Comparison of ENCODE assay signal across 8 cellular contexts in the genomic region with DNA sequence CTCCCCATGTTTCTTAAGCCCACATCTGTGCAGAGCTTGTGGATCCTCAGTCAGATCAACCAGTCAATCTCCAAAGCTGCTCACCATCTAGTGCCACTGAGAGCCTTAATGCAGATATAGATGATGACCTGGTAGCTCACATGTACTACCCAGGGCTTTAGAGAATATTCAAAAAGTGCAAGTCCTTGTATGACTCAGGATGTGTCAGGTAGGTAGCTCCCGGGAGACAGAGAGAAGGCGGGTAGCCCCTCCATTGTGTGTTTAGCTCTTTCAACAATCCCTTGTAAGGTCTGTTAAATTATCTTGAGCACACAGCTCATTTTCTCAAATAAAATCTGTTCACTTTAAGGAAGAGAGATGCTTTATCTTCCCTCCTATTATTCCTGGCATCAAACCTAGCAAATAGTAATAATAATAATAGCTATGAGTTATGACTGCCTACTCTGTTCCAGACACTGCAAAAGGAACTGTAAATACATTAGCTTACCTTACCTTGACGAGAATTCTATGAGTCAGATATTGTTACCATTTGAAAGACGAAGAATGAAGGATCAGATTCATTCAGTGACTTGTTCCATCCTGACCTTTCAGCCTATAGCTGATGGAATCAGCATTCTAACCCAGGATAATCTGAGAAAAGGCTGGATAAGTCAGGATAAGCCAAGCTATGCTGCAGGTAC. TPM values are rescaled to one million over a fixed set of nuclear protein-coding genes. Genes with fewer than 3 reads are reported as not detected.
DNase-seq lines count a peak whose midpoint lies in the region; ATAC-seq and TF ChIP-seq lines count a peak whose summit lies in the region.

No MANE protein-coding gene starts in this region.

- no TSS peak for BruUV-seq in Calu3 (replicated peaks; lab: Mats Ljungman, UMichigan)

- H3K27ac Mint-ChIP-seq in activated CD4-positive, alpha-beta T cell treated with anti-CD3 and anti-CD28 coated beads, Interleukin-2, amount 10 ng/mL, durations not matched to agents 7 days and 5 days: peak overlapping the region; percentile 87
- peak overlapping the region; percentile 86 to 93 for H3K27ac Mint-ChIP-seq in natural killer cell treated with Interleukin-12 subunit alpha and Interleukin-12 subunit beta and Interleukin-15 and Interleukin-18, amount 100 ng/mL, for 72 hours
- H3K27ac Mint-ChIP-seq in WTC11: no peak overlapping the region
- H3K27ac Mint-ChIP-seq in Calu3 (ENCODE audit: unreplicated experiment): no peak overlapping the region

- H3K4me1 Mint-ChIP-seq in activated CD4-positive, alpha-beta T cell treated with anti-CD3 and anti-CD28 coated beads, Interleukin-2, amount 10 ng/mL, durations not matched to agents 7 days and 5 days: peaks cover 33% of the 10 kb centered on the region
- peaks cover 42 to 56% of the 10 kb centered on the region in 2 donors for H3K4me1 Mint-ChIP-seq in natural killer cell treated with Interleukin-12 subunit alpha and Interleukin-12 subunit beta and Interleukin-15 and Interleukin-18, amount 100 ng/mL, for 72 hours (ENCODE audit: low read depth in 2 of 2)
- H3K4me1 Mint-ChIP-seq in WTC11 (peaks cover 15% of the 10 kb centered on the region), Calu3 (ENCODE audit: low read depth, unreplicated experiment) (no peaks in the 10 kb centered on the region)

- ATAC-seq in GM21737 (IDR thresholded peaks at IDR 0.05; ENCODE audit: unreplicated experiment): peak; percentile 51
- peak; percentile 16 to 73 for ATAC-seq in natural killer cell treated with Interleukin-12 subunit alpha and Interleukin-12 subunit beta and Interleukin-15 and Interleukin-18, amount 100 ng/mL, for 72 hours
- no peak for ATAC-seq in WTC11

- peaks cover 2% of the 10 kb centered on the region for H3K36me3 Mint-ChIP-seq in activated CD4-positive, alpha-beta T cell treated with anti-CD3 and anti-CD28 coated beads, Interleukin-2, amount 10 ng/mL, durations not matched to agents 7 days and 5 days (ENCODE audit: low read depth)
- no peaks in the 10 kb centered on the region for H3K36me3 Mint-ChIP-seq in natural killer cell treated with Interleukin-12 subunit alpha and Interleukin-12 subunit beta and Interleukin-15 and Interleukin-18, amount 100 ng/mL, for 72 hours
- H3K36me3 Mint-ChIP-seq in WTC11 (no peaks in the 10 kb centered on the region), Calu3 (ENCODE audit: insufficient read depth, unreplicated experiment) (no peaks in the 10 kb centered on the region)

- DNase-seq in activated CD4-positive, alpha-beta T cell treated with anti-CD3 and anti-CD28 coated beads, Interleukin-2, amount 10 ng/mL, durations not matched to agents 7 days and 5 days: no peak
- DNase-seq in activated CD4-positive, alpha-beta T cell treated with anti-CD3 and anti-CD28 coated beads, Interleukin-2, amount 50 U/mL, for 4 hours: no peak
- DNase-seq in HT1080 (ENCODE audit: low read depth) (peak; percentile 25), WTC11 (ENCODE audit: low spot score) (no peak), Calu3 (no peak), dermis blood vessel endothelial cell (no peak)
- no peak for DNase-seq in natural killer cell treated with Interleukin-12 subunit alpha and Interleukin-12 subunit beta and Interleukin-15 and Interleukin-18, amount 100 ng/mL, for 72 hours (ENCODE audit: low spot score)

- intact Hi-C loops in Calu3 (cut with micrococcal nuclease; ENCODE audit: unreplicated experiment): no loop called here

- TF ChIP-seq CTCF in WTC11 (IDR thresholded peaks at IDR 0.05) (no peak), Calu3 (IDR thresholded peaks at IDR 0.05; ENCODE audit: unreplicated experiment) (no peak)

- CTCF ChIA-PET in activated CD4-positive, alpha-beta T cell treated with anti-CD3 and anti-CD28 coated beads, Interleukin-2, amount 10 ng/mL, durations not matched to agents 7 days and 5 days (lab: Charles Lee): interaction anchor here (0.9 to 2.8 kb wide), 11 partner anchors 8 to 108 kb away, joined by 3 to 10 read pairs (median 5); no protein-coding TSS in a partner anchor
- CTCF ChIA-PET in WTC11 (lab: Charles Lee) (interaction anchor here (0.6 to 2.3 kb wide), 7 partner anchors 10 to 108 kb away, joined by 3 to 10 read pairs (median 3); no protein-coding TSS in a partner anchor), Calu3 (lab: Charles Lee) (interaction anchor here (0.7 kb wide), 1 partner anchor 16 kb away, joined by 3 read pairs; no protein-coding TSS in a partner anchor)

- POLR2A ChIA-PET in activated CD4-positive, alpha-beta T cell treated with anti-CD3 and anti-CD28 coated beads, Interleukin-2, amount 10 ng/mL, durations not matched to agents 7 days and 5 days (lab: Charles Lee): no interaction called here
- POLR2A ChIA-PET in WTC11 (lab: Charles Lee): no interaction called here

- no peaks in the 10 kb centered on the region for H3K27me3 Mint-ChIP-seq in activated CD4-positive, alpha-beta T cell treated with anti-CD3 and anti-CD28 coated beads, Interleukin-2, amount 10 ng/mL, durations not matched to agents 7 days and 5 days
- H3K27me3 Mint-ChIP-seq in natural killer cell treated with Interleukin-12 subunit alpha and Interleukin-12 subunit beta and Interleukin-15 and Interleukin-18, amount 100 ng/mL, for 72 hours: no peaks in the 10 kb centered on the region
- peaks cover 6% of the 10 kb centered on the region; the same call in 1 of the 2 replicates for H3K27me3 Mint-ChIP-seq in WTC11 (ENCODE audit: low read depth)
- peaks cover 93% of the 10 kb centered on the region for H3K27me3 Mint-ChIP-seq in Calu3 (ENCODE audit: unreplicated experiment)

- peaks cover 9% of the 10 kb centered on the region for H3K9me3 Mint-ChIP-seq in activated CD4-positive, alpha-beta T cell treated with anti-CD3 and anti-CD28 coated beads, Interleukin-2, amount 10 ng/mL, durations not matched to agents 7 days and 5 days
- H3K9me3 Mint-ChIP-seq in natural killer cell treated with Interleukin-12 subunit alpha and Interleukin-12 subunit beta and Interleukin-15 and Interleukin-18, amount 100 ng/mL, for 72 hours: no peaks in the 10 kb centered on the region
- H3K9me3 Mint-ChIP-seq in WTC11 (0 out of 2 replicates have a peak, but pooled peaks cover 2% of the 10 kb centered on the region), Calu3 (ENCODE audit: low read depth, unreplicated experiment) (no peaks in the 10 kb centered on the region)

- H3K4me3 Mint-ChIP-seq in activated CD4-positive, alpha-beta T cell treated with anti-CD3 and anti-CD28 coated beads, Interleukin-2, amount 10 ng/mL, durations not matched to agents 7 days and 5 days: peak overlapping the region; percentile 31
- H3K4me3 Mint-ChIP-seq in natural killer cell treated with Interleukin-12 subunit alpha and Interleukin-12 subunit beta and Interleukin-15 and Interleukin-18, amount 100 ng/mL, for 72 hours: peak overlapping the region; percentile 75
- H3K4me3 Mint-ChIP-seq in WTC11: no peak overlapping the region
- no peak overlapping the region for H3K4me3 Mint-ChIP-seq in Calu3 (ENCODE audit: low read depth, unreplicated experiment)

TF ChIP-seq in WTC11, 78 proteins besides CTCF, POLR2A, EP300 and RAD21 (continues in another document):
- TF ChIP-seq TP53 (CRISPR knock-in tag; IDR thresholded peaks at IDR 0.05): no peak
- TF ChIP-seq, protein P1, sequence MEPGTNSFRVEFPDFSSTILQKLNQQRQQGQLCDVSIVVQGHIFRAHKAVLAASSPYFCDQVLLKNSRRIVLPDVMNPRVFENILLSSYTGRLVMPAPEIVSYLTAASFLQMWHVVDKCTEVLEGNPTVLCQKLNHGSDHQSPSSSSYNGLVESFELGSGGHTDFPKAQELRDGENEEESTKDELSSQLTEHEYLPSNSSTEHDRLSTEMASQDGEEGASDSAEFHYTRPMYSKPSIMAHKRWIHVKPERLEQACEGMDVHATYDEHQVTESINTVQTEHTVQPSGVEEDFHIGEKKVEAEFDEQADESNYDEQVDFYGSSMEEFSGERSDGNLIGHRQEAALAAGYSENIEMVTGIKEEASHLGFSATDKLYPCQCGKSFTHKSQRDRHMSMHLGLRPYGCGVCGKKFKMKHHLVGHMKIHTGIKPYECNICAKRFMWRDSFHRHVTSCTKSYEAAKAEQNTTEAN (CRISPR knock-in tag; IDR thresholded peaks at IDR 0.05): no peak
- TF ChIP-seq ZNF263 (CRISPR knock-in tag; IDR thresholded peaks at IDR 0.05; ENCODE audit: low read depth): no peak
- no peak for TF ChIP-seq ZNF121 (CRISPR knock-in tag; IDR thresholded peaks at IDR 0.05)
- TF ChIP-seq, protein P2, sequence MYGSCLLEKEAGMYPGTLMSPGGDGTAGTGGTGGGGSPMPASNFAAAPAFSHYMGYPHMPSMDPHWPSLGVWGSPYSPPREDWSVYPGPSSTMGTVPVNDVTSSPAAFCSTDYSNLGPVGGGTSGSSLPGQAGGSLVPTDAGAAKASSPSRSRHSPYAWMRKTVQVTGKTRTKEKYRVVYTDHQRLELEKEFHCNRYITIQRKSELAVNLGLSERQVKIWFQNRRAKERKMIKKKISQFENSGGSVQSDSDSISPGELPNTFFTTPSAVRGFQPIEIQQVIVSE (CRISPR knock-in tag; IDR thresholded peaks at IDR 0.05; ENCODE audit: borderline replicate concordance): no peak
- TF ChIP-seq, protein P3, sequence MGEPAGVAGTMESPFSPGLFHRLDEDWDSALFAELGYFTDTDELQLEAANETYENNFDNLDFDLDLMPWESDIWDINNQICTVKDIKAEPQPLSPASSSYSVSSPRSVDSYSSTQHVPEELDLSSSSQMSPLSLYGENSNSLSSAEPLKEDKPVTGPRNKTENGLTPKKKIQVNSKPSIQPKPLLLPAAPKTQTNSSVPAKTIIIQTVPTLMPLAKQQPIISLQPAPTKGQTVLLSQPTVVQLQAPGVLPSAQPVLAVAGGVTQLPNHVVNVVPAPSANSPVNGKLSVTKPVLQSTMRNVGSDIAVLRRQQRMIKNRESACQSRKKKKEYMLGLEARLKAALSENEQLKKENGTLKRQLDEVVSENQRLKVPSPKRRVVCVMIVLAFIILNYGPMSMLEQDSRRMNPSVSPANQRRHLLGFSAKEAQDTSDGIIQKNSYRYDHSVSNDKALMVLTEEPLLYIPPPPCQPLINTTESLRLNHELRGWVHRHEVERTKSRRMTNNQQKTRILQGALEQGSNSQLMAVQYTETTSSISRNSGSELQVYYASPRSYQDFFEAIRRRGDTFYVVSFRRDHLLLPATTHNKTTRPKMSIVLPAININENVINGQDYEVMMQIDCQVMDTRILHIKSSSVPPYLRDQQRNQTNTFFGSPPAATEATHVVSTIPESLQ (CRISPR knock-in tag; IDR thresholded peaks at IDR 0.05): no peak

RNA-seq across cellular contexts. Expression of a gene that starts 57.6 kb away (rescaled TPM):
- 100 to 1,000 TPM; 290 to 332 TPM for total RNA-seq in activated CD4-positive, alpha-beta T cell treated with anti-CD3 and anti-CD28 coated beads, Interleukin-2, amount 10 ng/mL, durations not matched to agents 7 days and 5 days
- 3.2 TPM in 2 replicates for total RNA-seq in HT1080 (2014; rRNA removed; shearing (Covaris generic))
- polyA plus RNA-seq in HT1080 (2015; cell fraction: cytosol; rRNA removed): 2.5 and 3.8 TPM in 2 replicates
- 5.4 and 5.8 TPM in 2 replicates for polyA plus RNA-seq in HT1080 (2015; cell fraction: nucleus; rRNA removed)
- total RNA-seq in natural killer cell treated with Interleukin-12 subunit alpha and Interleukin-12 subunit beta and Interleukin-15 and Interleukin-18, amount 100 ng/mL, for 72 hours: 1,000 to 10,000 TPM in 1 of 2 donors, 100 to 1,000 TPM in 1; 942 to 1,190 TPM
- total RNA-seq in WTC11 (2021) (194 to 266 TPM (median 261 TPM) in 3 replicates), Calu3 (2022) (0.07 and 0.17 TPM in 2 replicates), dermis blood vessel endothelial cell (111 and 140 TPM in 2 replicates)

Comparison
In these comparisons a context has a peak if more than half of its experiments do, and no peak if none do; other contexts are left out.
1. H3K27ac Mint-ChIP-seq: peak in activated CD4-positive, alpha-beta T cell treated with anti-CD3 and anti-CD28 coated beads, Interleukin-2, amount 10 ng/mL, durations not matched to agents 7 days and 5 days (single experiment) and natural killer cell treated with Interleukin-12 subunit alpha and Interleukin-12 subunit beta and Interleukin-15 and Interleukin-18, amount 100 ng/mL, for 72 hours (2 of 2); none in WTC11 (single experiment) and Calu3 (single experiment).
2. H3K4me3 Mint-ChIP-seq: peak in activated CD4-positive, alpha-beta T cell treated with anti-CD3 and anti-CD28 coated beads, Interleukin-2, amount 10 ng/mL, durations not matched to agents 7 days and 5 days (single experiment) and natural killer cell treated with Interleukin-12 subunit alpha and Interleukin-12 subunit beta and Interleukin-15 and Interleukin-18, amount 100 ng/mL, for 72 hours (single experiment); none in WTC11 (single experiment) and Calu3 (single experiment).
3. RNA of a gene that starts 57.6 kb away (total RNA-seq): 942 to 1,190 TPM in natural killer cell treated with Interleukin-12 subunit alpha and Interleukin-12 subunit beta and Interleukin-15 and Interleukin-18, amount 100 ng/mL, for 72 hours, 290 to 332 TPM in activated CD4-positive, alpha-beta T cell treated with anti-CD3 and anti-CD28 coated beads, Interleukin-2, amount 10 ng/mL, durations not matched to agents 7 days and 5 days, 194 to 266 TPM in WTC11 and 111 to 140 TPM in dermis blood vessel endothelial cell; 3.2 TPM in HT1080 and 0.07 to 0.17 TPM in Calu3; every median in the first group is over 10 times any median in the second.